In the genomic region with DNA sequence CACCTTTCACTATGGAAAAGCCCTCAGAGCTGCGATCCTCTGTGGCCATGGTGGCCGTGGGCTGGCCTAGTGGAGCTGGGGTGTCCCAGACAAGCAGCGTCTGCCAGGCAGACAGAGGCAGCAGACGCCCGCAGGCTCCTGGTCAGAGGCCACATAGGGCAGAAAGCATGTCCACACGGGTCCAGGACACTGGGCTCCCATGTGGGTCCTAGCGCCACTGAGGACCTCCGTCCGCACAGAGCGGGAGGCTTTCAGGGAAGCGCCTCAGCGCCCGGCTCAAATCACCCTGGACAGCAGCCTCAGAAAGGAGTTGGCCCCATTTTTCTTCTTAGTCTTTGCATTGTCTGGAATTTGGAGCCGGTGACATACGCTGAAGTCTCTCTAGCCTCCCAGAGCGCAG, we compare ENCODE assay signal across 21 cellular contexts.
DNase-seq lines count a peak whose midpoint lies in the region; ATAC-seq and TF ChIP-seq lines count a peak whose summit lies in the region.
"Had no signal": no experiment of that assay in that cellular context is flagged by ENCODE, and none has a peak within 500 bp of the region (broad histone marks: within the 10 kb centered on the region; RNA-seq: fewer than 3 reads in every experiment).

No MANE protein-coding gene starts in this region.

- WGBS in endodermal cell (ENCODE audit: insufficient coverage in 1 of 2, insufficient read length in 1 of 2), 2 experiments = 87 to 89% methylated on average over 13 to 16 of the region's 16 CpGs
- WGBS in sigmoid colon, 2 donors = 85 to 88% methylated on average over 16 of the region's 16 CpGs

- ATAC-seq in WTC11 (no peak), HG02759 (IDR thresholded peaks at IDR 0.05; ENCODE audit: unreplicated experiment) (no peak)
- ATAC-seq: CD8-positive, alpha-beta T cell; GM12878 had no signal

- H3K27ac Mint-ChIP-seq in WTC11 (peak overlapping the region; percentile 70; the same call in 1 of the 2 replicates), endodermal cell (no peak overlapping the region)
- H3K27ac Mint-ChIP-seq: B cell; CD4-positive, alpha-beta T cell; CD8-positive, alpha-beta T cell had no signal

- POLR2A ChIA-PET in WTC11 (lab: Charles Lee) (no interaction called here), RWPE1 (lab: Yijun Ruan, JAX; ENCODE audit: low non-redundant PET) (no interaction called here)

- H3K36me3 ChIP-seq in endodermal cell (ENCODE audit: control insufficient read depth, insufficient read depth, low read length) = no peaks in the 10 kb centered on the region
- no peaks in the 10 kb centered on the region for H3K36me3 ChIP-seq in sigmoid colon
- H3K36me3 ChIP-seq: BLaER1 treated with 17β-estradiol and CSF1 and Interleukin-3, amounts not matched to agents 10 nM and 100 nM had no signal

- no peak for TF ChIP-seq EP300 in sigmoid colon (IDR thresholded peaks at IDR 0.05)

- H3K27ac ChIP-seq in endodermal cell (ENCODE audit: low read depth, low read length) (no peak overlapping the region), sigmoid colon (no peak overlapping the region), RWPE1 (no peak overlapping the region)
- H3K27ac ChIP-seq: 22Rv1; BLaER1 treated with 17β-estradiol and CSF1 and Interleukin-3, amounts not matched to agents 10 nM and 100 nM; C4-2B had no signal

- no peak overlapping the region for H3K9ac ChIP-seq in endodermal cell (ENCODE audit: extremely low read depth, low read length, poor library complexity, severe bottlenecking)
- H3K9ac ChIP-seq: BLaER1 treated with 17β-estradiol and CSF1 and Interleukin-3, amounts not matched to agents 10 nM and 100 nM had no signal

- TF ChIP-seq POLR2A in sigmoid colon (IDR thresholded peaks at IDR 0.05) = no peak

- H3K4me1 Mint-ChIP-seq in WTC11 (no peaks in the 10 kb centered on the region), endodermal cell (no peaks in the 10 kb centered on the region)
- H3K4me1 Mint-ChIP-seq: B cell had no signal

- H3K9me3 Mint-ChIP-seq in WTC11 = no peaks in the 10 kb centered on the region
- peaks cover 5% of the 10 kb centered on the region for H3K9me3 Mint-ChIP-seq in endodermal cell
- H3K9me3 Mint-ChIP-seq: CD4-positive, alpha-beta T cell; CD8-positive, alpha-beta T cell had no signal

- H3K27me3 ChIP-seq in endodermal cell (ENCODE audit: control insufficient read depth, insufficient read depth, low read length, poor library complexity, severe bottlenecking) = no peaks in the 10 kb centered on the region
- H3K27me3 ChIP-seq in sigmoid colon = peaks cover 0 to 43% (median 0%) of the 10 kb centered on the region in 3 donors
- H3K27me3 ChIP-seq: BLaER1 treated with 17β-estradiol and CSF1 and Interleukin-3, amounts not matched to agents 10 nM and 100 nM had no signal

- H3K9me3 ChIP-seq in endodermal cell (ENCODE audit: control insufficient read depth, low read length) (no peaks in the 10 kb centered on the region), sigmoid colon (no peaks in the 10 kb centered on the region)
- H3K9me3 ChIP-seq: Caco-2 had no signal

- no peaks in the 10 kb centered on the region for H3K4me1 ChIP-seq in endodermal cell (ENCODE audit: control insufficient read depth, insufficient read depth, low read length)
- H3K4me1 ChIP-seq in sigmoid colon = no peaks in the 10 kb centered on the region
- H3K4me1 ChIP-seq: Caco-2 had no signal

- H3K4me3 ChIP-seq in endodermal cell (ENCODE audit: low read length) (no peak overlapping the region), sigmoid colon (no peak overlapping the region)
- H3K4me3 ChIP-seq: BLaER1 treated with 17β-estradiol and CSF1 and Interleukin-3, amounts not matched to agents 10 nM and 100 nM; GM12878 had no signal

- intact Hi-C loops in sigmoid colon (cut with DNase I) = no loop called here

- no peaks in the 10 kb centered on the region for H3K27me3 Mint-ChIP-seq in WTC11 (ENCODE audit: low read depth)
- peaks cover 1% of the 10 kb centered on the region for H3K27me3 Mint-ChIP-seq in endodermal cell (ENCODE audit: insufficient read depth)
- H3K27me3 Mint-ChIP-seq: CD4-positive, alpha-beta T cell had no signal

- H3K36me3 Mint-ChIP-seq in WTC11 (no peaks in the 10 kb centered on the region), endodermal cell (ENCODE audit: low read depth) (no peaks in the 10 kb centered on the region)
- H3K36me3 Mint-ChIP-seq: CD8-positive, alpha-beta T cell had no signal

- TF ChIP-seq CTCF in WTC11 (IDR thresholded peaks at IDR 0.05) (no peak), endodermal cell (conservative IDR thresholded peaks at IDR 0.05) (no peak), sigmoid colon (IDR thresholded peaks at IDR 0.05) (no peak), RWPE1 (conservative IDR thresholded peaks at IDR 0.05; ENCODE audit: low read depth) (no peak)

- peak; percentile 49 for DNase-seq in activated effector memory CD4-positive, alpha-beta T cell treated with anti-CD3 and anti-CD28 coated beads, Interleukin-2, amount 50 U/mL, for 16 hours
- no peak for DNase-seq in activated effector memory CD4-positive, alpha-beta T cell treated with Interleukin-2 at 50 U/mL for 16 hours
- DNase-seq in WTC11 (ENCODE audit: low spot score) = no peak
- peak; percentile 38 for DNase-seq in endodermal cell
- peak; percentile 49 for DNase-seq in sigmoid colon
- DNase-seq in RWPE1 (ENCODE audit: low spot score) = no peak
- DNase-seq in EL = no peak
- DNase-seq: ACHN; AML-193; Caco-2; Calu3; CD4-positive, alpha-beta T cell; CD8-positive, alpha-beta T cell; DMS79 treated with DMSO at 0.1 percent for 48 hours; GDM1 had no signal

- no peak overlapping the region for H3K4me3 Mint-ChIP-seq in WTC11
- no peak overlapping the region for H3K4me3 Mint-ChIP-seq in endodermal cell
- H3K4me3 Mint-ChIP-seq: B cell; CD4-positive, alpha-beta T cell; CD8-positive, alpha-beta T cell had no signal

- CTCF ChIA-PET in WTC11 (lab: Charles Lee) = no interaction called here
- CTCF ChIA-PET in RWPE1 (lab: Yijun Ruan, JAX) = no interaction called here

TF ChIP-seq in WTC11, 78 proteins besides CTCF, POLR2A, EP300 and RAD21 (continues in another document):
- TF ChIP-seq EMX1 (CRISPR knock-in tag; IDR thresholded peaks at IDR 0.05) (no peak), NR2C2 (CRISPR knock-in tag; IDR thresholded peaks at IDR 0.05) (no peak), E2F5 (CRISPR knock-in tag; IDR thresholded peaks at IDR 0.05) (no peak), PREB (CRISPR knock-in tag; IDR thresholded peaks at IDR 0.05; ENCODE audit: borderline replicate concordance) (no peak), KAT7 (CRISPR knock-in tag; IDR thresholded peaks at IDR 0.05; ENCODE audit: borderline replicate concordance) (no peak)
- TF ChIP-seq, protein P1, sequence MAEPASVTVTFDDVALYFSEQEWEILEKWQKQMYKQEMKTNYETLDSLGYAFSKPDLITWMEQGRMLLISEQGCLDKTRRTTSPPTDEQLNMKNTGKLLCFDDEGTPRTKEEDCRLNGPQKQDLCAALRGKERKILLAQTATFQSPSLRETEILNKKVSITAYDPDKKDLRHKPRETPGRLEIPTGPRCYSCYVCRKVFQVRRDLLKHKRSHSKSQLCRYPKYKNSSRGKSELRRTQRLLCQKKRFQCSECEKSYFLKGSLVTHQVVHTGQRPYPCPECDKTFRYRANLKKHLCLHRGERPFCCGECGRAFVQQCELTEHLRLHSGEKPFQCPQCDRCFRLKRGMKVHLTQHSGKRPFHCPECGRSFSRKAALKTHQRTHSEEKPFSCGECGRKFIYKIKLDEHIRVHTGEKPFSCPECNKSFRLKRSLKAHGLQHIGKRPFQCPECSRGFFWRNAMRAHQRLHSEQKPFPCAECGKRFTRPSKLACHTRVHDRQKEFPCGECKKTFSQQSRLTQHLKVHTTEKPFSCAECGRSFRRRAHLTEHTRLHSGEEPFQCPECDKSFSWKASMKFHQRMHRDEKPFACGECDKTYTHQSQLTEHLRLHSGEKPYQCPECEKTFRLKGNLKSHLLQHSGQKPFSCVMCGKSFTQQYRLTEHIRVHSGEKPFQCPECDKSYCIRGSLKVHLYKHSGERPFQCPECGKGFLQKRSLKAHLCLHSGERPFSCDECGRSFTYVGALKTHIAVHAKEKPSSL (CRISPR knock-in tag; conservative IDR thresholded peaks at IDR 0.05) = no peak

Comparison
In these comparisons a context has a peak if more than half of its experiments do, and no peak if none do; other contexts are left out.
1. DNase-seq: peak in activated effector memory CD4-positive, alpha-beta T cell treated with anti-CD3 and anti-CD28 coated beads, Interleukin-2, amount 50 U/mL, for 16 hours (single experiment), endodermal cell (single experiment) and sigmoid colon (single experiment); none in activated effector memory CD4-positive, alpha-beta T cell treated with Interleukin-2 at 50 U/mL for 16 hours (single experiment), WTC11 (single experiment), RWPE1 (single experiment) and EL (single experiment).